1 cellular context compared by ENCODE assay signal in genomic region chr10:131626274-131626673, GRCh38.
TF ChIP-seq lines count a peak whose summit lies in the region.

No MANE protein-coding gene starts in this region.

TF ChIP-seq in H1, 55 proteins besides CTCF, POLR2A, EP300 and RAD21:
- TF ChIP-seq TEAD4 (IDR thresholded peaks at IDR 0.05; ENCODE audit: low read depth, low read length) (no peak), HDAC6 (IDR thresholded peaks at IDR 0.05; ENCODE audit: low read depth, low read length) (no peak), POLR2AphosphoS5 (IDR thresholded peaks at IDR 0.05; ENCODE audit: low read depth, low read length) (no peak)
TF ChIP-seq in H1: peak in this region for 0.
